21 cellular contexts compared by ENCODE assay signal in genomic region chr10:17788646-17789045, GRCh38. TPM values are rescaled to one million over a fixed set of nuclear protein-coding genes. Genes with fewer than 3 reads are reported as not detected.
"Had no signal": no experiment of that assay in that cellular context is flagged by ENCODE, and none has a peak within 500 bp of the region (broad histone marks: within the 10 kb centered on the region; RNA-seq: fewer than 3 reads in every experiment).

No MANE protein-coding gene starts in this region.

- H3K36me3 ChIP-seq: adrenal gland, ovary, prostate gland, right atrium auricular region, uterus had no signal

- H3K27me3 ChIP-seq: adrenal gland, ovary, right atrium auricular region, transverse colon, uterus had no signal

- H3K9me3 ChIP-seq: adrenal gland, ovary, prostate gland, right atrium auricular region, transverse colon, uterus had no signal

- DNase-seq: activated B cell treated with CpG ODN at 0.5 μM for 24 hours; activated CD4-positive, alpha-beta T cell treated with anti-CD3 and anti-CD28 coated beads for 4 hours; activated CD4-positive, alpha-beta T cell treated with anti-CD3 and anti-CD28 coated beads, Interleukin-2, amount 50 U/mL, for 48 hours; activated CD8-positive, alpha-beta memory T cell treated with anti-CD3 and anti-CD28 coated beads, Interleukin-2, amount 50 U/mL, for 48 hours; activated naive CD4-positive, alpha-beta T cell; activated T-cell treated with anti-CD3 and anti-CD28 coated beads, Interleukin-2, amount 50 U/mL, for 4 hours; adrenal gland; cortex of kidney; kidney; naive thymus-derived CD4-positive, alpha-beta T cell; ovary; stimulated activated CD4-positive, alpha-beta T cell treated with anti-CD3 and anti-CD28 coated beads, Interleukin-2, amount 100 ng/mL, for 24 hours; stimulated activated naive B cell treated with anti-CD40 and anti-IgM and Interleukin-4, amounts not matched to agents 10 μg/mL and 1 μg/mL and 100 μg/mL, for 72 hours; transverse colon; uterus had no signal

- H3K4me3 ChIP-seq: adrenal gland, lung, ovary, prostate gland, right atrium auricular region, transverse colon, uterus had no signal

- H3K4me1 ChIP-seq: prostate gland, uterus had no signal

- ATAC-seq: activated T-cell treated with anti-CD3 and anti-CD28 coated beads, Interleukin-2, amount 50 U/mL, for 4 hours; left lobe of liver; naive thymus-derived CD4-positive, alpha-beta T cell; stimulated activated naive B cell treated with anti-CD40 and anti-IgM and Interleukin-4, amounts not matched to agents 10 μg/mL and 1 μg/mL and 100 μg/mL, for 72 hours had no signal

- H3K27ac ChIP-seq: adrenal gland, epithelial cell of prostate, ovary, prostate gland, right atrium auricular region, transverse colon, uterus had no signal

RNA-seq across cellular contexts. Expression of gene MRC1, which starts 20.5 kb away (rescaled TPM):
- total RNA-seq: activated T-helper 2 cell treated with anti-CD3 and anti-CD28 coated beads, Interferon-gamma antibody, Interleukin-2, Interleukin-4, amounts not matched to agents 10 μg/mL and 5 μg/mL and 100 μg/mL, durations not matched to agents 14 hours and 24 hours and 36 hours had no signal
- polyA plus RNA-seq: naive thymus-derived CD4-positive, alpha-beta T cell had no signal
